Comparison of ENCODE assay signal across 16 cellular contexts in the genomic region with DNA sequence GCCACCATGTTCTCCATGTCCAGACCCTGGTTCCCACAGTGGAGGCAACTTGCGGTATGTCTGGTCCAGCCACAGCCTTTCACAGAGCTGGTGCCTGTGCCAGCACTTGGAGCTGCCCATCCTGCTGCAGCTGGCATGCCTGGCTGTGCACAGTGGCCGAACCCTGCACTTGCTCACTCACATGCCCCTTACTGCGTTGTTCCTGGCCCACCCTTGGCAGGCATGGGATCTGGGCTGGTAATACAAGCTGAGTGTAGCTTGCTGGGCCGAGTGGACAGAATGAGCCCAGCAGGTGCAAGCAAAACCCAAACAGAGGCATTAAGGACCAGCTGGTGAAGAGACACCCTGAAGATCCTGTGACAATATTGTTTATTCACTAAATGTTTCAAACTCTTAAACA.
A peak's percentile ranks its signal among the peaks of the same experiment; 100 is the strongest.
DNase-seq lines count a peak whose midpoint lies in the region; ATAC-seq lines count a peak whose summit lies in the region.
"Had no signal": no experiment of that assay in that cellular context is flagged by ENCODE, and none has a peak within 500 bp of the region (broad histone marks: within the 10 kb centered on the region; RNA-seq: fewer than 3 reads in every experiment).

No MANE protein-coding gene starts in this region.

- H3K9me3 ChIP-seq in neuronal stem cell (replicated peaks in 1 of 2; ENCODE audit: control insufficient read depth in 2 of 2, insufficient read depth in 1 of 2, low read depth in 1 of 2, low read length in 2 of 2): peaks cover 0 to 3% of the 10 kb centered on the region in 2 donors

- peak overlapping the region; percentile 94 for H3K18ac ChIP-seq in neuronal stem cell (ENCODE audit: low read length)

- no CpG with 5 or more reads among the region's 4 CpGs for WGBS in neuronal stem cell (ENCODE audit: extremely low coverage in 2 of 2, insufficient read length in 2 of 2, insufficient replicate concordance in 1 of 2), 2 donors

- no peaks in the 10 kb centered on the region for H3K36me3 ChIP-seq in neuronal stem cell (replicated peaks in 1 of 2; ENCODE audit: control insufficient read depth in 2 of 2, insufficient read depth in 2 of 2, low read length in 2 of 2)

- peak; percentile 59 for DNase-seq in DMS153 (lab: John Stamatoyannopoulos, UW)
- no peak for DNase-seq in DMS153 treated with DMSO at 0.1 percent for 48 hours (lab: John Stamatoyannopoulos, UW; ENCODE audit: unreplicated experiment)
- DNase-seq in NCI-H1417 treated with DMSO at 0.1 percent for 48 hours (lab: John Stamatoyannopoulos, UW): peak; percentile 39
- DNase-seq in NCI-H345 treated with DMSO at 0.1 percent for 48 hours (lab: John Stamatoyannopoulos, UW; ENCODE audit: unreplicated experiment): peak; percentile 81
- no peak for DNase-seq in neuronal stem cell (ENCODE audit: low spot score)
- DNase-seq in KBM-7: no peak
- DNase-seq: DMS79, H9, NCI-H1436, NCI-H524 treated with DMSO at 0.1 percent for 48 hours, PC-3, T-cell had no signal

- peak overlapping the region; percentile 71 for H3K14ac ChIP-seq in neuronal stem cell (ENCODE audit: low read length)

- H2AFZ ChIP-seq in neuronal stem cell (ENCODE audit: low read length): no peak overlapping the region

- peak overlapping the region; percentile 10 for H3K23ac ChIP-seq in neuronal stem cell (ENCODE audit: low read depth, low read length, poor library complexity)

- no peaks in the 10 kb centered on the region for H3K27me3 ChIP-seq in neuronal stem cell (ENCODE audit: control insufficient read depth in 3 of 3, insufficient read depth in 3 of 3, low read depth in 1 of 3, low read length in 3 of 3)

- in situ Hi-C loops in KBM-7 (cut with MboI; ENCODE audit: low pct_unique_long_range_greater_than_20kb, low sequenced_read_pairs): no loop called here

- H2BK15ac ChIP-seq in neuronal stem cell (ENCODE audit: low read length): no peak overlapping the region

- H2BK5ac ChIP-seq in neuronal stem cell (ENCODE audit: low read length): no peak overlapping the region

- no peak overlapping the region for H4K8ac ChIP-seq in neuronal stem cell (ENCODE audit: low read depth, low read length)

- H2AK5ac ChIP-seq in neuronal stem cell (ENCODE audit: low read depth, low read length): peak overlapping the region; percentile 74

- peak overlapping the region; percentile 46 for H2BK12ac ChIP-seq in neuronal stem cell (ENCODE audit: low read length)

- no peaks in the 10 kb centered on the region for H3K79me1 ChIP-seq in neuronal stem cell (ENCODE audit: low read depth, low read length)

- no peak overlapping the region for H3K27ac ChIP-seq in neuronal stem cell (replicated peaks; ENCODE audit: low read length)
- H3K27ac ChIP-seq: 22Rv1, SK-N-MC had no signal

- H2BK120ac ChIP-seq in neuronal stem cell (ENCODE audit: low read depth, low read length): no peak overlapping the region

- no peak overlapping the region for H3K4me3 ChIP-seq in neuronal stem cell (ENCODE audit: low read length in 2 of 2)
- H3K4me3 ChIP-seq: SK-N-MC had no signal

- H3K9ac ChIP-seq in neuronal stem cell (ENCODE audit: low read depth, low read length, poor library complexity): no peak overlapping the region

- H4K91ac ChIP-seq in neuronal stem cell (ENCODE audit: low read depth, low read length, poor library complexity): no peak overlapping the region

- no peak overlapping the region for H3K4ac ChIP-seq in neuronal stem cell (ENCODE audit: low read length)

- no peak overlapping the region for H3K4me2 ChIP-seq in neuronal stem cell (ENCODE audit: insufficient read depth, low read length, poor library complexity, severe bottlenecking)

- no peaks in the 10 kb centered on the region for H3K4me1 ChIP-seq in neuronal stem cell (ENCODE audit: control insufficient read depth in 2 of 2, insufficient read depth in 1 of 2, low read depth in 1 of 2, low read length in 2 of 2)

- ATAC-seq in GM18519 (IDR thresholded peaks at IDR 0.05; ENCODE audit: low FRiP score, unreplicated experiment): no peak
- no peak for ATAC-seq in HG03432 (IDR thresholded peaks at IDR 0.05; ENCODE audit: unreplicated experiment)
- ATAC-seq: PC-3, T-cell had no signal

Comparison
In these comparisons a context has a peak if more than half of its experiments do, and no peak if none do; other contexts are left out.
1. DNase-seq: peak in DMS153 (single experiment), NCI-H1417 treated with DMSO at 0.1 percent for 48 hours (single experiment) and NCI-H345 treated with DMSO at 0.1 percent for 48 hours (single experiment); none in DMS153 treated with DMSO at 0.1 percent for 48 hours (single experiment), neuronal stem cell (single experiment) and KBM-7 (single experiment).